In the genomic region with DNA sequence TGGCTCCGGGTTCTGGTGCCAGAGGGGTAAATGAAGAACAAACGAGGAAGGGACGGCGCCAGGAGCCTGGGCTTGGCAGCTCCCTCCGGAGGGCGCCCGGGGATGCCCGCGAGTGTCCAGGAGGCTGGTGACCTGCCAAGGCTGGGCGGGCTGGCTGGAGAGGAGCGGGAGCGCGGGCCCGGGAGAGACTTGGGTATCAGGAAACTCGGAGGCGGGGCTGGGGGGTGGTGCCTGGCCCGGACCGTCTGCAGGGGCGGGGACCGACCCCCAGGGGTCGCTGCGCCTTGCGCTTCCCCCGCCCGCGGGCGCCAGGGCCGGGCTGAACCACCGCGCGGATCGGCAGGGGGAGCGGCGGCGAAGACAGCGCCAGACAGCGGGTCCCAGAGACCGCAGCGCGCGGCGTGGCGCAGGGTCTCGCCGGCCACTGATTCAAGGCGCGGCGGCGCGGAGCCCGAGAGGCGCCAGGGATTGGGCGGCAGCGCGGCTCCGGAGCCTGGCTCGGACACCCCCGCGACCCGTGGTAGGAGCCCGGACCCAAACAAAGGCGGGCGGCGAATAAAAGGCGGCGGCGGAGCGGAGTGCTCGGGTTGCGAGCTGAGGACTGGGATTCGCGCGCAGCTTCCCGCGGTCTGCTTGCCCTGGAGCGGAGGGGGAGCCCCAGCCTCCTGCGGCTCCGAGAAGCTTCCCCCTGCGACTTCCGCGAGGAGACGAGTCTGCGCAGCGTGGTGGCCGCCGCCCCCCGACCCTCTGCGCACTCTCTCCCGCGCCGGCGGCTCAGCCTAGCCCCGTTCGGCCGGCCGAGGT, we compare ENCODE assay signal across 1 cellular context.
TF ChIP-seq lines count a peak whose summit lies in the region.

A gene with protein sequence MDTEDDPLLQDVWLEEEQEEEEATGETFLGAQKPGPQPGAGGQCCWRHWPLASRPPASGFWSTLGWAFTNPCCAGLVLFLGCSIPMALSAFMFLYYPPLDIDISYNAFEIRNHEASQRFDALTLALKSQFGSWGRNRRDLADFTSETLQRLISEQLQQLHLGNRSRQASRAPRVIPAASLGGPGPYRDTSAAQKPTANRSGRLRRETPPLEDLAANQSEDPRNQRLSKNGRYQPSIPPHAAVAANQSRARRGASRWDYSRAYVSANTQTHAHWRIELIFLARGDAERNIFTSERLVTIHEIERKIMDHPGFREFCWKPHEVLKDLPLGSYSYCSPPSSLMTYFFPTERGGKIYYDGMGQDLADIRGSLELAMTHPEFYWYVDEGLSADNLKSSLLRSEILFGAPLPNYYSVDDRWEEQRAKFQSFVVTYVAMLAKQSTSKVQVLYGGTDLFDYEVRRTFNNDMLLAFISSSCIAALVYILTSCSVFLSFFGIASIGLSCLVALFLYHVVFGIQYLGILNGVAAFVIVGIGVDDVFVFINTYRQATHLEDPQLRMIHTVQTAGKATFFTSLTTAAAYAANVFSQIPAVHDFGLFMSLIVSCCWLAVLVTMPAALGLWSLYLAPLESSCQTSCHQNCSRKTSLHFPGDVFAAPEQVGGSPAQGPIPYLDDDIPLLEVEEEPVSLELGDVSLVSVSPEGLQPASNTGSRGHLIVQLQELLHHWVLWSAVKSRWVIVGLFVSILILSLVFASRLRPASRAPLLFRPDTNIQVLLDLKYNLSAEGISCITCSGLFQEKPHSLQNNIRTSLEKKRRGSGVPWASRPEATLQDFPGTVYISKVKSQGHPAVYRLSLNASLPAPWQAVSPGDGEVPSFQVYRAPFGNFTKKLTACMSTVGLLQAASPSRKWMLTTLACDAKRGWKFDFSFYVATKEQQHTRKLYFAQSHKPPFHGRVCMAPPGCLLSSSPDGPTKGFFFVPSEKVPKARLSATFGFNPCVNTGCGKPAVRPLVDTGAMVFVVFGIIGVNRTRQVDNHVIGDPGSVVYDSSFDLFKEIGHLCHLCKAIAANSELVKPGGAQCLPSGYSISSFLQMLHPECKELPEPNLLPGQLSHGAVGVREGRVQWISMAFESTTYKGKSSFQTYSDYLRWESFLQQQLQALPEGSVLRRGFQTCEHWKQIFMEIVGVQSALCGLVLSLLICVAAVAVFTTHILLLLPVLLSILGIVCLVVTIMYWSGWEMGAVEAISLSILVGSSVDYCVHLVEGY (N-terminal part only) (plus strand): TSS at position 585 of the 804 bp plus-strand sequence. CDS start 21,838 bp downstream, outside the sequence.

TF ChIP-seq in IMR-90, 13 proteins besides CTCF, POLR2A, EP300 and RAD21:
- peak; percentile 78; the same call in 1 of the 2 replicates for TF ChIP-seq CHD1 (IDR thresholded peaks at IDR 0.05; ENCODE audit: low read depth, low read length)
- TF ChIP-seq FOS (IDR thresholded peaks at IDR 0.05; ENCODE audit: low read depth, low read length): no peak
- TF ChIP-seq BHLHE40 (IDR thresholded peaks at IDR 0.05; ENCODE audit: low read depth, low read length): peak; percentile 89
- TF ChIP-seq MXI1 (IDR thresholded peaks at IDR 0.05; ENCODE audit: borderline replicate concordance, low read depth, low read length): no peak
